8 cellular contexts compared by ENCODE assay signal in genomic region chr1:72285074-72285425, GRCh38. TPM values are rescaled to one million over a fixed set of nuclear protein-coding genes. Genes with fewer than 3 reads are reported as not detected.
DNase-seq lines count a peak whose midpoint lies in the region; ATAC-seq and TF ChIP-seq lines count a peak whose summit lies in the region.

No MANE protein-coding gene starts in this region.

- peaks cover 5% of the 10 kb centered on the region for H3F3A ChIP-seq in PC-3 (ENCODE audit: low read length, unreplicated experiment)

- H3K4me3 ChIP-seq in PC-3 (ENCODE audit: low read length) (peak overlapping the region; percentile 95), foreskin fibroblast (ENCODE audit: low read depth in 1 of 2, low read length in 2 of 2) (peak overlapping the region; percentile 85 to 93), gastrocnemius medialis (peak overlapping the region; percentile 63 to 75 (median 70))

- DNase-seq in Daoy (ENCODE audit: low read depth) (peak; percentile 84), PC-3 (no peak), foreskin fibroblast (no peak), gastrocnemius medialis (peak in 1 of 2 donors; percentile 2), activated gamma-delta T cell (lab: John Stamatoyannopoulos, UW) (no peak), GM13976 (ENCODE audit: low spot score) (no peak)

- peak overlapping the region; percentile 90 for H3K4me2 ChIP-seq in PC-3 (ENCODE audit: low read length)

- BruUV-seq in PC-3 (replicated peaks; lab: Mats Ljungman, UMichigan) = no TSS peak

- POLR2A ChIA-PET in PC-3 (lab: Charles Lee; ENCODE audit: unreplicated experiment) = interaction anchor here (0.5 to 0.6 kb wide), 3 partner anchors 19 to 150 kb away, joined by 3 to 9 read pairs (median 4); no protein-coding TSS in a partner anchor

- H3K27me3 ChIP-seq in PC-3 (ENCODE audit: low read length) (no peaks in the 10 kb centered on the region), gastrocnemius medialis (no peaks in the 10 kb centered on the region)

- TF ChIP-seq CTCF in PC-3 (conservative IDR thresholded peaks at IDR 0.05; ENCODE audit: low read depth, low read length) (no peak), foreskin fibroblast (IDR thresholded peaks at IDR 0.05; ENCODE audit: low read depth, low read length) (no peak), gastrocnemius medialis (IDR thresholded peaks at IDR 0.05 in 4 of 5, conservative IDR thresholded peaks at IDR 0.05 in 1 of 5) (no peak), GM13976 (IDR thresholded peaks at IDR 0.05; ENCODE audit: borderline replicate concordance, control extremely low read depth, extremely low read depth, insufficient read depth, missing control alignments) (no peak)

- H3K79me2 ChIP-seq in PC-3 (ENCODE audit: low read length) = peaks cover 18% of the 10 kb centered on the region

- H3K4me1 ChIP-seq in PC-3 (ENCODE audit: insufficient read depth, low read length) (peaks cover 34% of the 10 kb centered on the region), gastrocnemius medialis (peaks cover 6 to 7% of the 10 kb centered on the region in 2 donors)

- in situ Hi-C loops in gastrocnemius medialis (cut with MboI; ENCODE audit: low sequenced_read_pairs in 4 of 4) (no loop called here), GM13976 (cut with MboI; ENCODE audit: low sequenced_read_pairs, unreplicated experiment) (no loop called here)

- no peak for TF ChIP-seq POLR2A in gastrocnemius medialis (IDR thresholded peaks at IDR 0.05)

- H3K9me2 ChIP-seq in PC-3 (replicated peaks; ENCODE audit: low read length) = no peaks in the 10 kb centered on the region

- H3K27ac ChIP-seq in PC-3 (ENCODE audit: low read length) = peak overlapping the region; percentile 83
- no peak overlapping the region for H3K27ac ChIP-seq in gastrocnemius medialis

- ATAC-seq in PC-3 (peak; percentile 3), gastrocnemius medialis (no peak), HG02885 (IDR thresholded peaks at IDR 0.05; ENCODE audit: poor library complexity, unreplicated experiment) (no peak), GM21360 (IDR thresholded peaks at IDR 0.05; ENCODE audit: unreplicated experiment) (no peak)

- no peaks in the 10 kb centered on the region for H3K9me3 ChIP-seq in PC-3 (ENCODE audit: low read length)
- no peaks in the 10 kb centered on the region for H3K9me3 ChIP-seq in gastrocnemius medialis

- H3K36me3 ChIP-seq in PC-3 (ENCODE audit: low read depth, low read length) (no peaks in the 10 kb centered on the region), gastrocnemius medialis (no peaks in the 10 kb centered on the region)

- intact Hi-C loops in PC-3 (cut with micrococcal nuclease) = loop anchor here (1.0 to 10.0 kb wide), 7 partner anchors 55 to 1090 kb away; no protein-coding TSS in a partner anchor
- intact Hi-C loops in gastrocnemius medialis (cut with DNase I; ENCODE audit: low total_unique reads) = no loop called here

- H2AFZ ChIP-seq in PC-3 (ENCODE audit: low read length) = peak overlapping the region; percentile 98

- no peaks in the 10 kb centered on the region for H4K20me1 ChIP-seq in PC-3 (ENCODE audit: low read length)

- H3K9ac ChIP-seq in PC-3 (ENCODE audit: low read length) = peak overlapping the region; percentile 4; the same call in 1 of the 2 replicates

- CTCF ChIA-PET in PC-3 (lab: Charles Lee) = interaction anchor here (0.7 kb wide), 1 partner anchor 272 kb away, joined by 3 read pairs; no protein-coding TSS in a partner anchor

RNA-seq across cellular contexts. Expression of gene NEGR1, which starts 2.7 kb away (rescaled TPM):
- total RNA-seq in Daoy (2014; rRNA removed; shearing (Covaris generic)) = 15.8 and 16.3 TPM in 2 replicates
- total RNA-seq in PC-3 (2014; rRNA removed) = 1.7 and 3.4 TPM in 2 replicates
- 1 to 10 TPM; 4.6 to 5.7 (median 5.0) TPM for total RNA-seq in gastrocnemius medialis
